Comparison of ENCODE assay signal across 24 cellular contexts in the genomic region with DNA sequence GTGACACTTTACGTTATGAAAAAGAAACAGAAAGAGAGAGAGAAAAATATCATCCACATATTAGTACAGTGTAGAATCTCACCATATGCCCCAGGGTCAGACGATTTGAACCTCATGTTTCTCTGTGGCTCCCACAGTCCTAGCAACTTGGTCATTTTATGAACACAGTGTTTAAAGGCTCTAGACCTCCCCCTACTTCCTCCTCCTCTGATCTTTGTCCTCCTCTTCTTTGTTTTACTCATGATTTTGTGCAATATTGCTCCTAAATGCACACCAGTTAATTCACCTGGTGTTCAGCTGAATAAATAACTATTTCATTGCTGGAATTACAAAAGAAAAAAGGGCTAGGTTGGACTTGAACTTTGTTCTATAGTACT.
"Had no signal": no experiment of that assay in that cellular context is flagged by ENCODE, and none has a peak within 500 bp of the region (broad histone marks: within the 10 kb centered on the region; RNA-seq: fewer than 3 reads in every experiment).

No MANE protein-coding gene starts in this region.

- H3K79me2 ChIP-seq: parathyroid adenoma had no signal

- DNase-seq: activated CD4-positive, alpha-beta T cell treated with anti-CD3 and anti-CD28 coated beads for 48 hours; activated CD4-positive, alpha-beta T cell treated with anti-CD3 and anti-CD28 coated beads, Interleukin-2, amount 50 U/mL, for 48 hours; activated CD8-positive, alpha-beta memory T cell treated with anti-CD3 and anti-CD28 coated beads for 24 hours; activated gamma-delta T cell; activated naive CD4-positive, alpha-beta T cell treated with anti-CD3 and anti-CD28 coated beads, Interleukin-2, amount 10 ng/mL, durations not matched to agents 7 days and 5 days; activated naive CD8-positive, alpha-beta T cell treated with anti-CD3 and anti-CD28 coated beads, Interleukin-2, amount 10 ng/mL, durations not matched to agents 7 days and 5 days; cerebellar nuclear complex; colonic mucosa; effector memory CD4-positive, alpha-beta T cell; glutamatergic neuron; left ventricle myocardium superior; mammary epithelial cell; naive B cell; stimulated activated CD4-positive, alpha-beta T cell treated with anti-CD3 and anti-CD28 coated beads, Interleukin-15, amount 100 ng/mL, for 24 hours; stimulated activated naive CD4-positive, alpha-beta T cell treated with Interleukin-2 at 50 U/mL for 16 hours; T1000; WERI-Rb-1 had no signal

- H3K36me3 Mint-ChIP-seq: activated naive CD4-positive, alpha-beta T cell treated with anti-CD3 and anti-CD28 coated beads, Interleukin-2, amount 10 ng/mL, durations not matched to agents 7 days and 5 days; activated naive CD8-positive, alpha-beta T cell treated with anti-CD3 and anti-CD28 coated beads, Interleukin-2, amount 10 ng/mL, durations not matched to agents 7 days and 5 days had no signal

- ATAC-seq: activated CD4-positive, CD25-positive, alpha-beta regulatory T cell treated with anti-CD3 and anti-CD28 coated beads, Interleukin-2, amount 50 U/mL, for 24 hours; left ventricle myocardium superior had no signal

- H3K4me1 Mint-ChIP-seq: activated naive CD4-positive, alpha-beta T cell treated with anti-CD3 and anti-CD28 coated beads, Interleukin-2, amount 10 ng/mL, durations not matched to agents 7 days and 5 days; activated naive CD8-positive, alpha-beta T cell treated with anti-CD3 and anti-CD28 coated beads, Interleukin-2, amount 10 ng/mL, durations not matched to agents 7 days and 5 days; brain had no signal

- H3K4me3 Mint-ChIP-seq: activated naive CD4-positive, alpha-beta T cell treated with anti-CD3 and anti-CD28 coated beads, Interleukin-2, amount 10 ng/mL, durations not matched to agents 7 days and 5 days; activated naive CD8-positive, alpha-beta T cell treated with anti-CD3 and anti-CD28 coated beads, Interleukin-2, amount 10 ng/mL, durations not matched to agents 7 days and 5 days; brain; naive B cell had no signal

- H3K9me3 ChIP-seq: colonic mucosa had no signal

- H2AFZ ChIP-seq: parathyroid adenoma had no signal

- H3K4me3 ChIP-seq: ascending aorta, cardiac muscle cell, colonic mucosa, right atrium auricular region, tibial nerve had no signal

- H3K4me1 ChIP-seq: ascending aorta, colonic mucosa, parathyroid adenoma, right atrium auricular region, tibial nerve had no signal

- H3K27ac Mint-ChIP-seq: activated naive CD4-positive, alpha-beta T cell treated with anti-CD3 and anti-CD28 coated beads, Interleukin-2, amount 10 ng/mL, durations not matched to agents 7 days and 5 days; activated naive CD8-positive, alpha-beta T cell treated with anti-CD3 and anti-CD28 coated beads, Interleukin-2, amount 10 ng/mL, durations not matched to agents 7 days and 5 days; brain had no signal

- H3K9ac ChIP-seq: parathyroid adenoma had no signal

- H3K36me3 ChIP-seq: ascending aorta, cardiac muscle cell, colonic mucosa, right atrium auricular region, tibial nerve, WERI-Rb-1 had no signal

- H3K27me3 ChIP-seq: ascending aorta, cardiac muscle cell, colonic mucosa, right atrium auricular region, tibial nerve had no signal
